In the genomic region with DNA sequence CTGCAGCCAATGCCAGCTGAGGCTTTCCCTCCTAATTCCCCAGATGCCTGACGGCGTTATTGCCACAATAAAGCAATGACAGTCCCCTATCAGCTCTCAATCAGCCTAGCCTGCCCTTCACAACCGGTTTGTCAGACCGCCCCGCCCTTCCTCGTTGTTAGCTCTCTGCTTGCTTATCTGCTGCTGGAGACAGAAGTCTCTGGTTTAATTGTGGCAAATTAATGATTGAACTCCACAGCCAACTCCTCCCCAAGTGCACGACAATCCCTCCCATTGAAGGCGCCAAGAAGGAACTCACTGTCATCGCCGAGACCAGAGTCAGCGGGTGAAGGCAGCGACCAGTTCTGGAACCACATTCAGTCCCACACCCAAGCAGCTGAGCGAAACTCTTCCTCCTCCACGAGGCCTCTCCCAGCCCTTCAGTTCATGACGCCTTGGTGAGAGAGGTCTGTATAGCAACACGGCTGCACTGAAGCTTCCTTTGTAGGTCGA, we compare ENCODE assay signal across 1 cellular context.
TF ChIP-seq lines count a peak whose summit lies in the region.

No MANE protein-coding gene starts in this region.

TF ChIP-seq in HepG2, 621 proteins besides CTCF, POLR2A, EP300 and RAD21 (continued from another document and continues in another):
- TF ChIP-seq TFAP4 (IDR thresholded peaks at IDR 0.05; ENCODE audit: borderline replicate concordance, low read depth) (peak; percentile 10; the same call in 1 of the 2 replicates), ZNF562 (CRISPR knock-in tag; IDR thresholded peaks at IDR 0.05; ENCODE audit: borderline replicate concordance) (0 out of 2 replicates have a peak, but pooled peaks have one; percentile 14), PATZ1 (CRISPR knock-in tag; IDR thresholded peaks at IDR 0.05) (peak; percentile 9; the same call in 1 of the 2 replicates), ZFP91 (CRISPR knock-in tag; IDR thresholded peaks at IDR 0.05; ENCODE audit: borderline replicate concordance) (peak; percentile 32; the same call in 1 of the 2 replicates), ZNF615 (CRISPR knock-in tag; IDR thresholded peaks at IDR 0.05; ENCODE audit: borderline replicate concordance) (0 out of 2 replicates have a peak, but pooled peaks have one; percentile 30), POLR2G (IDR thresholded peaks at IDR 0.05; ENCODE audit: low read depth, low read length) (peak; percentile 51), MED13 (CRISPR knock-in tag; IDR thresholded peaks at IDR 0.05) (no peak), ZNF264 (CRISPR knock-in tag; IDR thresholded peaks at IDR 0.05) (no peak), SAP130 (CRISPR knock-in tag; IDR thresholded peaks at IDR 0.05; ENCODE audit: low read depth) (no peak), ZFX (CRISPR knock-in tag; IDR thresholded peaks at IDR 0.05; ENCODE audit: low read depth) (peak; percentile 39; the same call in 1 of the 2 replicates), NRL (CRISPR knock-in tag; IDR thresholded peaks at IDR 0.05; ENCODE audit: borderline replicate concordance) (peak; percentile 57; the same call in 1 of the 2 replicates), KMT2B (CRISPR knock-in tag; IDR thresholded peaks at IDR 0.05) (peak; percentile 61), ARID5B (CRISPR knock-in tag; IDR thresholded peaks at IDR 0.05) (peak; percentile 29; the same call in 1 of the 2 replicates), GATAD2A (CRISPR knock-in tag; IDR thresholded peaks at IDR 0.05) (peak; percentile 48), ZNF143 (CRISPR knock-in tag; IDR thresholded peaks at IDR 0.05) (0 out of 2 replicates have a peak, but pooled peaks have one; percentile 20), HNF1B (CRISPR knock-in tag; IDR thresholded peaks at IDR 0.05) (0 out of 2 replicates have a peak, but pooled peaks have one; percentile 35), YY1 (IDR thresholded peaks at IDR 0.05; ENCODE audit: insufficient read depth, insufficient replicate concordance, low read depth, low read length) (no peak), SP5 (CRISPR knock-in tag; IDR thresholded peaks at IDR 0.05; ENCODE audit: borderline replicate concordance, low read depth) (peak; percentile 72; the same call in 1 of the 2 replicates), ZBTB34 (CRISPR knock-in tag; IDR thresholded peaks at IDR 0.05) (no peak), SRY (CRISPR knock-in tag; IDR thresholded peaks at IDR 0.05) (peak; percentile 21; the same call in 1 of the 2 replicates), SOX13 (IDR thresholded peaks at IDR 0.05) (no peak), SOX13 (CRISPR knock-in tag; conservative IDR thresholded peaks at IDR 0.05 in 1 of 2, IDR thresholded peaks at IDR 0.05 in 1 of 2) (peak in 1 of 2 experiments; percentile 23; a peak in 1 of 4 replicates), CEBPG (CRISPR knock-in tag; IDR thresholded peaks at IDR 0.05) (0 out of 2 replicates have a peak, but pooled peaks have one; percentile 4), THAP7 (CRISPR knock-in tag; IDR thresholded peaks at IDR 0.05) (0 out of 2 replicates have a peak, but pooled peaks have one; percentile 59), SALL2 (CRISPR knock-in tag; IDR thresholded peaks at IDR 0.05) (no peak), PCBP2 (optimal IDR thresholded peaks at IDR 0.05; ENCODE audit: low read depth, low read length, poor library complexity, severe bottlenecking) (no peak), ZNF781 (CRISPR knock-in tag; IDR thresholded peaks at IDR 0.05; ENCODE audit: borderline replicate concordance, not compliant biosample characterization) (no peak), CEBPB (IDR thresholded peaks at IDR 0.05; ENCODE audit: borderline replicate concordance, low read depth, low read length) (no peak)
- TF ChIP-seq, protein P1, sequence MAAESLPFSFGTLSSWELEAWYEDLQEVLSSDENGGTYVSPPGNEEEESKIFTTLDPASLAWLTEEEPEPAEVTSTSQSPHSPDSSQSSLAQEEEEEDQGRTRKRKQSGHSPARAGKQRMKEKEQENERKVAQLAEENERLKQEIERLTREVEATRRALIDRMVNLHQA (CRISPR knock-in tag; IDR thresholded peaks at IDR 0.05), result no peak
- TF ChIP-seq, protein P2, sequence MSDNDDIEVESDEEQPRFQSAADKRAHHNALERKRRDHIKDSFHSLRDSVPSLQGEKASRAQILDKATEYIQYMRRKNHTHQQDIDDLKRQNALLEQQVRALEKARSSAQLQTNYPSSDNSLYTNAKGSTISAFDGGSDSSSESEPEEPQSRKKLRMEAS (IDR thresholded peaks at IDR 0.05), result peak; percentile 68; the same call in 1 of the 2 replicates
- TF ChIP-seq, protein P3, sequence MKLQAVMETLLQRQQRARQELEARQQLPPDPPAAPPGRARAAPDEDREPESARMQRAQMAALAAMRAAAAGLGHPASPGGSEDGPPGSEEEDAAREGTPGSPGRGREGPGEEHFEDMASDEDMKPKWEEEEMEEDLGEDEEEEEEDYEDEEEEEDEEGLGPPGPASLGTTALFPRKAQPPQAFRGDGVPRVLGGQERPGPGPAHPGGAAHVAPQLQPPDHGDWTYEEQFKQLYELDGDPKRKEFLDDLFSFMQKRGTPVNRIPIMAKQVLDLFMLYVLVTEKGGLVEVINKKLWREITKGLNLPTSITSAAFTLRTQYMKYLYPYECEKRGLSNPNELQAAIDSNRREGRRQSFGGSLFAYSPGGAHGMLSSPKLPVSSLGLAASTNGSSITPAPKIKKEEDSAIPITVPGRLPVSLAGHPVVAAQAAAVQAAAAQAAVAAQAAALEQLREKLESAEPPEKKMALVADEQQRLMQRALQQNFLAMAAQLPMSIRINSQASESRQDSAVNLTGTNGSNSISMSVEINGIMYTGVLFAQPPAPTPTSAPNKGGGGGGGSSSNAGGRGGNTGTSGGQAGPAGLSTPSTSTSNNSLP (IDR thresholded peaks at IDR 0.05; ENCODE audit: low read depth, low read length), result peak; percentile 48; the same call in 1 of the 2 replicates
- TF ChIP-seq, protein P4, sequence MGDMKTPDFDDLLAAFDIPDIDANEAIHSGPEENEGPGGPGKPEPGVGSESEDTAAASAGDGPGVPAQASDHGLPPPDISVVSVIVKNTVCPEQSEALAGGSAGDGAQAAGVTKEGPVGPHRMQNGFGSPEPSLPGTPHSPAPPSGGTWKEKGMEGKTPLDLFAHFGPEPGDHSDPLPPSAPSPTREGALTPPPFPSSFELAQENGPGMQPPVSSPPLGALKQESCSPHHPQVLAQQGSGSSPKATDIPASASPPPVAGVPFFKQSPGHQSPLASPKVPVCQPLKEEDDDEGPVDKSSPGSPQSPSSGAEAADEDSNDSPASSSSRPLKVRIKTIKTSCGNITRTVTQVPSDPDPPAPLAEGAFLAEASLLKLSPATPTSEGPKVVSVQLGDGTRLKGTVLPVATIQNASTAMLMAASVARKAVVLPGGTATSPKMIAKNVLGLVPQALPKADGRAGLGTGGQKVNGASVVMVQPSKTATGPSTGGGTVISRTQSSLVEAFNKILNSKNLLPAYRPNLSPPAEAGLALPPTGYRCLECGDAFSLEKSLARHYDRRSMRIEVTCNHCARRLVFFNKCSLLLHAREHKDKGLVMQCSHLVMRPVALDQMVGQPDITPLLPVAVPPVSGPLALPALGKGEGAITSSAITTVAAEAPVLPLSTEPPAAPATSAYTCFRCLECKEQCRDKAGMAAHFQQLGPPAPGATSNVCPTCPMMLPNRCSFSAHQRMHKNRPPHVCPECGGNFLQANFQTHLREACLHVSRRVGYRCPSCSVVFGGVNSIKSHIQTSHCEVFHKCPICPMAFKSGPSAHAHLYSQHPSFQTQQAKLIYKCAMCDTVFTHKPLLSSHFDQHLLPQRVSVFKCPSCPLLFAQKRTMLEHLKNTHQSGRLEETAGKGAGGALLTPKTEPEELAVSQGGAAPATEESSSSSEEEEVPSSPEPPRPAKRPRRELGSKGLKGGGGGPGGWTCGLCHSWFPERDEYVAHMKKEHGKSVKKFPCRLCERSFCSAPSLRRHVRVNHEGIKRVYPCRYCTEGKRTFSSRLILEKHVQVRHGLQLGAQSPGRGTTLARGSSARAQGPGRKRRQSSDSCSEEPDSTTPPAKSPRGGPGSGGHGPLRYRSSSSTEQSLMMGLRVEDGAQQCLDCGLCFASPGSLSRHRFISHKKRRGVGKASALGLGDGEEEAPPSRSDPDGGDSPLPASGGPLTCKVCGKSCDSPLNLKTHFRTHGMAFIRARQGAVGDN (CRISPR knock-in tag; IDR thresholded peaks at IDR 0.05), result peak; percentile 69
